ENCODE assay signal across 1 cellular context in genomic region chr11:89175796-89176195, GRCh38.
TF ChIP-seq lines count a peak whose summit lies in the region.

No MANE protein-coding gene starts in this region.

TF ChIP-seq in GM23338, 12 proteins besides CTCF, POLR2A, EP300 and RAD21:
- TF ChIP-seq REST (IDR thresholded peaks at IDR 0.05; ENCODE audit: unreplicated experiment), result no peak
- no peak for TF ChIP-seq STAT1 (IDR thresholded peaks at IDR 0.05; ENCODE audit: unreplicated experiment)
- no peak for TF ChIP-seq ZNF114 (CRISPR knock-in tag; IDR thresholded peaks at IDR 0.05)
- TF ChIP-seq ETS1 (IDR thresholded peaks at IDR 0.05), result no peak
- no peak for TF ChIP-seq CREB1 (CRISPR knock-in tag; IDR thresholded peaks at IDR 0.05; ENCODE audit: low read depth)
- no peak for TF ChIP-seq NANOG (IDR thresholded peaks at IDR 0.05; ENCODE audit: borderline replicate concordance)
- TF ChIP-seq EZH2phosphoT487 (IDR thresholded peaks at IDR 0.05; ENCODE audit: unreplicated experiment), result no peak
- no peak for TF ChIP-seq JUNB (IDR thresholded peaks at IDR 0.05; ENCODE audit: unreplicated experiment)
- TF ChIP-seq EZH2 (IDR thresholded peaks at IDR 0.05; ENCODE audit: low read depth, unreplicated experiment), result no peak
- TF ChIP-seq POLR2AphosphoS5 (IDR thresholded peaks at IDR 0.05; ENCODE audit: low read depth), result no peak
- no peak for TF ChIP-seq ZNF331 (CRISPR knock-in tag; IDR thresholded peaks at IDR 0.05; ENCODE audit: low read depth)
TF ChIP-seq in GM23338: peak in this region for 0.
